Comparison of ENCODE assay signal across 17 cellular contexts in genomic region chr11:79670846-79671245, GRCh38.
"Had no signal": no experiment of that assay in that cellular context is flagged by ENCODE, and none has a peak within 500 bp of the region (broad histone marks: within the 10 kb centered on the region; RNA-seq: fewer than 3 reads in every experiment).

No MANE protein-coding gene starts in this region.

- FAIRE-seq: islet of Langerhans had no signal

- H3K27me3 ChIP-seq: gastrocnemius medialis, upper lobe of right lung had no signal

- H3K4me3 ChIP-seq: cardiac muscle cell, gastrocnemius medialis, left ventricle myocardium inferior, prostate gland, upper lobe of right lung had no signal

- H3K9me3 ChIP-seq: gastrocnemius medialis, left ventricle myocardium inferior, prostate gland, upper lobe of right lung had no signal

- H3K27ac ChIP-seq: cardiac muscle cell, gastrocnemius medialis, left ventricle myocardium inferior, prostate gland, upper lobe of right lung had no signal

- H3K36me3 ChIP-seq: cardiac muscle cell, gastrocnemius medialis, left ventricle myocardium inferior, prostate gland, upper lobe of right lung had no signal

- H3K4me1 ChIP-seq: gastrocnemius medialis, left ventricle myocardium inferior, prostate gland, upper lobe of right lung had no signal

- DNase-seq: activated CD4-positive, alpha-beta memory T cell treated with anti-CD3 and anti-CD28 coated beads for 36 hours; activated CD4-positive, alpha-beta T cell treated with anti-CD3 and anti-CD28 coated beads for 48 hours; activated effector memory CD4-positive, alpha-beta T cell treated with Interleukin-2 at 50 U/mL for 16 hours; activated naive CD4-positive, alpha-beta T cell treated with anti-CD3 and anti-CD28 coated beads for 36 hours; activated naive CD8-positive, alpha-beta T cell treated with anti-CD3 and anti-CD28 coated beads, Interleukin-2, amount 10 ng/mL, durations not matched to agents 7 days and 5 days; activated T-cell treated with anti-CD3 and anti-CD28 coated beads, Interleukin-2, amount 50 U/mL, for 72 hours; amygdala; erythroblast; gastrocnemius medialis; left ventricle myocardium inferior; naive thymus-derived CD8-positive, alpha-beta T cell; stimulated activated CD4-positive, alpha-beta T cell treated with anti-CD3 and anti-CD28 coated beads, Interleukin-4, amount 100 ng/mL, for 4 hours; stimulated activated naive CD8-positive, alpha-beta T cell treated with anti-CD3 and anti-CD28 coated beads, Interleukin-15, Interleukin-2, amounts not matched to agents 100 U/mL and 50 U/mL, for 24 hours; upper lobe of right lung had no signal

- ATAC-seq: activated T-cell treated with anti-CD3 and anti-CD28 coated beads, Interleukin-2, amount 50 U/mL, for 72 hours; gastrocnemius medialis; naive thymus-derived CD8-positive, alpha-beta T cell; stimulated activated naive CD8-positive, alpha-beta T cell treated with anti-CD3 and anti-CD28 coated beads, Interleukin-15, Interleukin-2, amounts not matched to agents 100 U/mL and 50 U/mL, for 24 hours; upper lobe of right lung had no signal
